ENCODE assay signal across 19 cellular contexts in genomic region chr5:90022002-90022710, GRCh38.
A peak's percentile ranks its signal among the peaks of the same experiment; 100 is the strongest.
DNase-seq lines count a peak whose midpoint lies in the region; ATAC-seq and TF ChIP-seq lines count a peak whose summit lies in the region.
"Had no signal": no experiment of that assay in that cellular context is flagged by ENCODE, and none has a peak within 500 bp of the region (broad histone marks: within the 10 kb centered on the region; RNA-seq: fewer than 3 reads in every experiment).

No MANE protein-coding gene starts in this region.

- no peaks in the 10 kb centered on the region for H4K20me1 ChIP-seq in PC-3 (ENCODE audit: low read length)

- H3K36me3 Mint-ChIP-seq in dendritic cell treated with granulocyte-macrophage colony-stimulating factor and Interleukin-4, amounts not matched to agents 40 ng/mL and 50 ng/mL, for 4 days (ENCODE audit: low read depth): no peaks in the 10 kb centered on the region
- H3K36me3 Mint-ChIP-seq: mesothelial cell of epicardium had no signal

- H3K9me3 Mint-ChIP-seq in dendritic cell treated with granulocyte-macrophage colony-stimulating factor and Interleukin-4, amounts not matched to agents 40 ng/mL and 50 ng/mL, for 4 days: no peaks in the 10 kb centered on the region

- H3K4me3 ChIP-seq in PC-3 (ENCODE audit: low read length) (no peak overlapping the region), neuron (ENCODE audit: low read length) (no peak overlapping the region), BE2C (ENCODE audit: low read depth, low read length) (no peak overlapping the region)
- H3K4me3 ChIP-seq: breast epithelium, SK-N-MC had no signal

- H3F3A ChIP-seq in PC-3 (ENCODE audit: low read length, unreplicated experiment): no peaks in the 10 kb centered on the region

- no peaks in the 10 kb centered on the region for H3K9me2 ChIP-seq in PC-3 (replicated peaks; ENCODE audit: low read length)

- H3K27me3 ChIP-seq in PC-3 (ENCODE audit: low read length) (no peaks in the 10 kb centered on the region), neuron (ENCODE audit: insufficient read depth, low read length) (no peaks in the 10 kb centered on the region), BE2C (no peaks in the 10 kb centered on the region; the same call in 1 of the 2 replicates)
- H3K27me3 ChIP-seq: breast epithelium, neutrophil had no signal

- no peak overlapping the region for H3K4me3 Mint-ChIP-seq in dendritic cell treated with granulocyte-macrophage colony-stimulating factor and Interleukin-4, amounts not matched to agents 40 ng/mL and 50 ng/mL, for 4 days
- H3K4me3 Mint-ChIP-seq: activated CD4-positive, alpha-beta T cell treated with anti-CD3 and anti-CD28 coated beads, Interleukin-2, amount 10 ng/mL, durations not matched to agents 7 days and 5 days; mesothelial cell of epicardium had no signal

- H3K4me1 ChIP-seq in PC-3 (ENCODE audit: insufficient read depth, low read length) (peaks cover 23% of the 10 kb centered on the region), neuron (ENCODE audit: insufficient read depth, low read length) (peaks cover 13% of the 10 kb centered on the region), BE2C (no peaks in the 10 kb centered on the region)
- H3K4me1 ChIP-seq: breast epithelium had no signal

- peak overlapping the region; percentile 24 for H2AFZ ChIP-seq in PC-3 (ENCODE audit: low read length)
- H2AFZ ChIP-seq in neuron (ENCODE audit: low read depth, low read length): peak overlapping the region; percentile 67

- peak; percentile 23; the same call in 1 of the 2 replicates for ATAC-seq in PC-3

- POLR2A ChIA-PET in PC-3 (lab: Charles Lee; ENCODE audit: unreplicated experiment): no interaction called here

- H3K4me1 Mint-ChIP-seq in dendritic cell treated with granulocyte-macrophage colony-stimulating factor and Interleukin-4, amounts not matched to agents 40 ng/mL and 50 ng/mL, for 4 days (ENCODE audit: low read depth): peaks cover 17% of the 10 kb centered on the region
- H3K4me1 Mint-ChIP-seq: activated CD4-positive, alpha-beta T cell treated with anti-CD3 and anti-CD28 coated beads, Interleukin-2, amount 10 ng/mL, durations not matched to agents 7 days and 5 days; mesothelial cell of epicardium had no signal

- no peak for TF ChIP-seq CTCF in PC-3 (conservative IDR thresholded peaks at IDR 0.05; ENCODE audit: low read depth, low read length)
- TF ChIP-seq CTCF in GM13976 (IDR thresholded peaks at IDR 0.05; ENCODE audit: borderline replicate concordance, control extremely low read depth, extremely low read depth, insufficient read depth, missing control alignments): no peak
- no peak for TF ChIP-seq CTCF in BE2C (IDR thresholded peaks at IDR 0.05; ENCODE audit: low read depth, low read length)

- in situ Hi-C loops in GM13976 (cut with MboI; ENCODE audit: low sequenced_read_pairs, unreplicated experiment): no loop called here

- H3K79me2 ChIP-seq in PC-3 (ENCODE audit: low read length): no peaks in the 10 kb centered on the region

- DNase-seq in Daoy (ENCODE audit: low read depth) (peak; percentile 34), PC-3 (peak; percentile 62), GM13976 (ENCODE audit: low spot score) (no peak), OCI-M1 (lab: John Stamatoyannopoulos, UW) (no peak), BE2C (no peak), substantia nigra (lab: John Stamatoyannopoulos, UW) (no peak)
- DNase-seq: activated CD4-positive, alpha-beta T cell treated with anti-CD3 and anti-CD28 coated beads, Interleukin-2, amount 10 ng/mL, durations not matched to agents 7 days and 5 days; activated naive CD4-positive, alpha-beta T cell treated with anti-CD3 and anti-CD28 coated beads, Interleukin-2, amount 50 U/mL, for 16 hours; activated T-cell treated with anti-CD3 and anti-CD28 coated beads for 4 hours; hippocampal formation; NCI-H510A; right cardiac atrium; stimulated activated CD4-positive, alpha-beta T cell treated with anti-CD3 and anti-CD28 coated beads, Interleukin-1b, Interleukin-23, amount 100 ng/mL, for 48 hours had no signal

- H3K27ac Mint-ChIP-seq in dendritic cell treated with granulocyte-macrophage colony-stimulating factor and Interleukin-4, amounts not matched to agents 40 ng/mL and 50 ng/mL, for 4 days: peak overlapping the region; percentile 62
- H3K27ac Mint-ChIP-seq: activated CD4-positive, alpha-beta T cell treated with anti-CD3 and anti-CD28 coated beads, Interleukin-2, amount 10 ng/mL, durations not matched to agents 7 days and 5 days; mesothelial cell of epicardium had no signal

- H3K27ac ChIP-seq in PC-3 (ENCODE audit: low read length) (peak overlapping the region; percentile 97), substantia nigra (ENCODE audit: low read depth, low read length, poor library complexity, severe bottlenecking) (no peak overlapping the region)
- H3K27ac ChIP-seq: breast epithelium, neutrophil, SK-N-MC had no signal

- intact Hi-C loops in PC-3 (cut with micrococcal nuclease): loop anchor here (1.0 to 10.0 kb wide), 4 partner anchors 73 to 165 kb away; no protein-coding TSS in a partner anchor
- intact Hi-C loops in dendritic cell treated with granulocyte-macrophage colony-stimulating factor and Interleukin-4, amounts not matched to agents 40 ng/mL and 50 ng/mL, for 4 days (cut with micrococcal nuclease): loop anchor here (10.0 kb wide), 1 partner anchor 1287 kb away; no protein-coding TSS in a partner anchor

- no peaks in the 10 kb centered on the region for H3K27me3 Mint-ChIP-seq in dendritic cell treated with granulocyte-macrophage colony-stimulating factor and Interleukin-4, amounts not matched to agents 40 ng/mL and 50 ng/mL, for 4 days
- H3K27me3 Mint-ChIP-seq: activated CD4-positive, alpha-beta T cell treated with anti-CD3 and anti-CD28 coated beads, Interleukin-2, amount 10 ng/mL, durations not matched to agents 7 days and 5 days had no signal

- CTCF ChIA-PET in PC-3 (lab: Charles Lee): no interaction called here

- H3K9me3 ChIP-seq in PC-3 (ENCODE audit: low read length) (no peaks in the 10 kb centered on the region), neuron (ENCODE audit: low read length) (no peaks in the 10 kb centered on the region), BE2C (no peaks in the 10 kb centered on the region)
- H3K9me3 ChIP-seq: breast epithelium, neutrophil had no signal

- no peaks in the 10 kb centered on the region for H3K36me3 ChIP-seq in PC-3 (ENCODE audit: low read depth, low read length)
- H3K36me3 ChIP-seq in neuron (ENCODE audit: insufficient read depth, low read length): no peaks in the 10 kb centered on the region
- no peaks in the 10 kb centered on the region for H3K36me3 ChIP-seq in BE2C
- H3K36me3 ChIP-seq: breast epithelium, neutrophil had no signal

- peak overlapping the region; percentile 79 for H3K4me2 ChIP-seq in PC-3 (ENCODE audit: low read length)

- no TSS peak for BruUV-seq in PC-3 (replicated peaks; lab: Mats Ljungman, UMichigan)

- peak overlapping the region; percentile 86 for H3K9ac ChIP-seq in PC-3 (ENCODE audit: low read length)

Comparison
In these comparisons a context has a peak if more than half of its experiments do, and no peak if none do; other contexts are left out.
1. DNase-seq: peak in Daoy (single experiment) and PC-3 (single experiment); none in GM13976 (single experiment), OCI-M1 (single experiment), BE2C (single experiment) and substantia nigra (0 of 49).